ENCODE assay signal across 15 cellular contexts in the genomic region with DNA sequence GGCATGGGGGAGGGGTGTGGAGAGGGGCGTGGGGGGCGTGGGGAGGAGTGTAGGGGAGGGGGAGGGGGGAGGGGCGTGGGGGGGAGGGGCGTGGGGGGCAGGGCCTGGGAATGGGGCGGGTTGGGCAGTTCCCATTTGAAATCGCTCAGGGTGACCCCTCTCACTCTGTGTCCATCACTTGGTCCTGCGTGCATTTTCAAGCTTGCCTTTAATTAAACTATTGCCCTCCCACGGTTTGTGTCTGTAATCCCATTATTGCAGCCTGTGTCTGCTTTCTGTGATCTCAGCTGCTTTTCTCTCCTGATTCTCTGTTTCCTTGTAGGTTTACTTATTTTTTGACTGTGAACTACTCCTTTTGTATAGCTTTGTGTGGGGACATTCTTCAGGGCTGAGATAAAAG. TPM values are rescaled to one million over a fixed set of nuclear protein-coding genes. Genes with fewer than 3 reads are reported as not detected.
"Had no signal": no experiment of that assay in that cellular context is flagged by ENCODE, and none has a peak within 500 bp of the region (broad histone marks: within the 10 kb centered on the region; RNA-seq: fewer than 3 reads in every experiment).

No MANE protein-coding gene starts in this region.

- H3K27ac ChIP-seq: dorsolateral prefrontal cortex, esophagus squamous epithelium, heart left ventricle, left lung, pancreas had no signal

- H3K4me3 ChIP-seq: left lung, pancreas had no signal

- ATAC-seq: left lung; natural killer cell treated with Interleukin-12 subunit alpha and Interleukin-12 subunit beta and Interleukin-15 and Interleukin-18, amount 100 ng/mL, for 72 hours; pancreas had no signal

- H3K27me3 ChIP-seq: testis had no signal

- H3K4me1 ChIP-seq: left lung, pancreas had no signal

- H3K27ac Mint-ChIP-seq: activated CD4-positive, alpha-beta memory T cell treated with anti-CD3 and anti-CD28 coated beads, Interleukin-2, amount 10 ng/mL, durations not matched to agents 7 days and 5 days; natural killer cell treated with Interleukin-12 subunit alpha and Interleukin-12 subunit beta and Interleukin-15 and Interleukin-18, amount 100 ng/mL, for 72 hours; stimulated activated naive CD8-positive, alpha-beta T cell treated with anti-CD3 and anti-CD28 coated beads, Interleukin-15, Interleukin-2, amounts not matched to agents 100 ng/mL and 50 ng/mL, for 24 hours had no signal

- H3K9me3 ChIP-seq: esophagus squamous epithelium, heart left ventricle, left lung, pancreas, testis had no signal

- DNase-seq: activated CD4-positive, alpha-beta memory T cell treated with anti-CD3 and anti-CD28 coated beads, Interleukin-2, amount 10 ng/mL, durations not matched to agents 7 days and 5 days; activated CD8-positive, alpha-beta memory T cell treated with anti-CD3 and anti-CD28 coated beads, Interleukin-2, amount 50 U/mL, for 48 hours; aorta; dorsolateral prefrontal cortex; esophagus squamous epithelium; foreskin fibroblast; heart left ventricle; pancreas; stimulated activated CD4-positive, alpha-beta T cell treated with anti-CD3 and anti-CD28 coated beads, Interleukin-4, amount 100 ng/mL, for 1 hour; stimulated activated CD8-positive, alpha-beta memory T cell treated with anti-CD3 and anti-CD28 coated beads, Interleukin-4, amount 100 ng/mL, for 48 hours; T1000; testis had no signal

- H3K9me3 Mint-ChIP-seq: stimulated activated naive CD8-positive, alpha-beta T cell treated with anti-CD3 and anti-CD28 coated beads, Interleukin-15, Interleukin-2, amounts not matched to agents 100 ng/mL and 50 ng/mL, for 24 hours had no signal

- H3K4me3 Mint-ChIP-seq: activated CD4-positive, alpha-beta memory T cell treated with anti-CD3 and anti-CD28 coated beads, Interleukin-2, amount 10 ng/mL, durations not matched to agents 7 days and 5 days; natural killer cell treated with Interleukin-12 subunit alpha and Interleukin-12 subunit beta and Interleukin-15 and Interleukin-18, amount 100 ng/mL, for 72 hours; stimulated activated naive CD8-positive, alpha-beta T cell treated with anti-CD3 and anti-CD28 coated beads, Interleukin-15, Interleukin-2, amounts not matched to agents 100 ng/mL and 50 ng/mL, for 24 hours had no signal

- H3K4me1 Mint-ChIP-seq: activated CD4-positive, alpha-beta memory T cell treated with anti-CD3 and anti-CD28 coated beads, Interleukin-2, amount 10 ng/mL, durations not matched to agents 7 days and 5 days had no signal

- H3K36me3 ChIP-seq: esophagus squamous epithelium, heart left ventricle, left lung, pancreas had no signal

RNA-seq across cellular contexts. Expression of gene DCDC2C, which starts 1.3 kb away (rescaled TPM):
- total RNA-seq: activated CD4-positive, alpha-beta memory T cell treated with anti-CD3 and anti-CD28 coated beads, Interleukin-2, amount 10 ng/mL, durations not matched to agents 7 days and 5 days; esophagus squamous epithelium; heart left ventricle; left lung; natural killer cell treated with Interleukin-12 subunit alpha and Interleukin-12 subunit beta and Interleukin-15 and Interleukin-18, amount 100 ng/mL, for 72 hours; pancreas had no signal
- polyA plus RNA-seq: heart left ventricle, pancreas had no signal

RNA-seq across cellular contexts. Expression of gene ALLC, which starts 46.6 kb away (rescaled TPM):
- total RNA-seq: activated CD4-positive, alpha-beta memory T cell treated with anti-CD3 and anti-CD28 coated beads, Interleukin-2, amount 10 ng/mL, durations not matched to agents 7 days and 5 days; aorta; esophagus squamous epithelium; heart left ventricle; left lung; natural killer cell treated with Interleukin-12 subunit alpha and Interleukin-12 subunit beta and Interleukin-15 and Interleukin-18, amount 100 ng/mL, for 72 hours; pancreas had no signal
- polyA plus RNA-seq: heart left ventricle had no signal
